Comparison of ENCODE assay signal across 9 cellular contexts in the genomic region with DNA sequence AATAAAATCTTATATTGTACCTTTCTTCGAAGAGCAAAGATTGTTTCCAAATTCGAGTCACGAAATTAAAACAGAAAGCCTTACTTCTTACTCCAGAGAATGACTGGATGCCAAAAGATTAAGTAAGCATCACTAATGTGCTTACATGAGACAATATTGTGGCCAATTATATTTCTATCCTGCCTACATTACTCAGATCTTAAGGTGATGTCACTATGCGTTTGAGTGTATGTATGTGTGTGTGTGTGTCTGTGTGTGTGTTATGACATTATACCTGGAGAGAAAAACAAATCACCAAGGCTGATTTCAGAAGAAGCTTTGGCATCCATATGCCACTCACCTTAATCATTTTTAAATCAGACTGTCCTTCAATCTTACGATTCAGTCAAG.
DNase-seq lines count a peak whose midpoint lies in the region; ATAC-seq lines count a peak whose summit lies in the region.
"Had no signal": no experiment of that assay in that cellular context is flagged by ENCODE, and none has a peak within 500 bp of the region (broad histone marks: within the 10 kb centered on the region; RNA-seq: fewer than 3 reads in every experiment).

No MANE protein-coding gene starts in this region.

- H3K27me3 Mint-ChIP-seq in effector memory CD8-positive, alpha-beta T cell = no peaks in the 10 kb centered on the region

- H3K27ac Mint-ChIP-seq in effector memory CD8-positive, alpha-beta T cell = no peak overlapping the region

- DNase-seq in CD1c-positive myeloid dendritic cell (ENCODE audit: extremely low spot score) (peak; percentile 7), NCI-H1048 (lab: John Stamatoyannopoulos, UW) (peak; percentile 8), NCI-H524 treated with DMSO at 0.1 percent for 48 hours (lab: John Stamatoyannopoulos, UW) (no peak), DMS79 treated with DMSO at 0.1 percent for 48 hours (lab: John Stamatoyannopoulos, UW) (no peak)
- no peak for DNase-seq in effector memory CD8-positive, alpha-beta T cell
- DNase-seq in activated CD8-positive, alpha-beta memory T cell treated with anti-CD3 and anti-CD28 coated beads for 24 hours = no peak
- DNase-seq: activated gamma-delta T cell treated with Interleukin-2 at 50 U/mL for 16 hours had no signal

- peak; percentile 3 for ATAC-seq in GM19328 (IDR thresholded peaks at IDR 0.05; ENCODE audit: unreplicated experiment)
- peak; percentile 43 for ATAC-seq in effector memory CD8-positive, alpha-beta T cell (replicated peaks)
- ATAC-seq in GM21447 (IDR thresholded peaks at IDR 0.05; ENCODE audit: unreplicated experiment) = no peak

- H3K36me3 Mint-ChIP-seq in effector memory CD8-positive, alpha-beta T cell (ENCODE audit: insufficient read depth) = no peaks in the 10 kb centered on the region

- no peaks in the 10 kb centered on the region for H3K4me1 Mint-ChIP-seq in effector memory CD8-positive, alpha-beta T cell (ENCODE audit: low read depth in 2 of 2)

- peaks cover under 1 to 4% of the 10 kb centered on the region in 2 donors for H3K9me3 Mint-ChIP-seq in effector memory CD8-positive, alpha-beta T cell

- no peak overlapping the region for H3K4me3 Mint-ChIP-seq in effector memory CD8-positive, alpha-beta T cell

Comparison
In these comparisons a context has a peak if more than half of its experiments do, and no peak if none do; other contexts are left out.
1. DNase-seq: peak in CD1c-positive myeloid dendritic cell (single experiment) and NCI-H1048 (single experiment); none in effector memory CD8-positive, alpha-beta T cell (0 of 3), NCI-H524 treated with DMSO at 0.1 percent for 48 hours (single experiment), activated CD8-positive, alpha-beta memory T cell treated with anti-CD3 and anti-CD28 coated beads for 24 hours (single experiment) and DMS79 treated with DMSO at 0.1 percent for 48 hours (single experiment).